ENCODE assay signal across 1 cellular context in the genomic region with DNA sequence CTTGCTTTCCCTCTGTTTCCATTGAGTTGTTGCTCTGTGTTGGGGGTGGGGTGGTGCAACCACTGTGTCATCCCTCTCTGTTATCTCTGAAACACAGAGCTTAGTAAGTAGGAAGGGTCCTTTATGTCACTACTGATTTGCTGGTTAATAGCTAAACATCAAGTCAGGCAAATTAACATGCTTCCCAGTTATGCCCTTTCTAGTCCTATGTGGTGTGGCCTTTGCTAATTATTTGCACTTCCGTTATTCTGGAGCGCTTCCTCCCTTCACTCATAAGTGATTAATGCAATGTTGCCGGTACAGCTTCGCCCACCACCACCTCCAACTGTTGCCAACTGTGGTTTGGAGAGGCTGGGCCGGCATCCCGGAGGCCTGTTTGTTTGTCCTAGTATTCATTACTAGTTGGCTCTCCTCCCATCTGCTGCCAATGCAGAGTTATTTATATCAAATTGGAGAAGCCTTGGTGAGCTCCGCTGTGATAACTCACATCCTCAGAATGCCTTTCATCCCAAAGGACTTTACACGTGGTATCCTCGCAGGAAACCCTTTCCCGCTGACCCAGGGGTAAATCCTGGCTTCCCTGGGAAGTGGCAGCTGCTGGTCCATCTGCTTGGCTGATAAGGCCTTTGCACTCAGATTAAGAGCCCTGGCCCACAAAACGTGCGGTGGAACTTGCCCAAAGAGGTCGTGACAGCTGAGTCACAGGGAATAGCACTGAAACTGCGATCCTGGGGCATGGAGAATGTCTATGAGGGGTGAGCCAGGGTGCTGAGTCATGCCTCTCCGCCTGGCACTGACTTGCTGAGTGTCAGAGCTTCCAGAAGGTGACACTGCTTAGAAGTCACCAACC.
A peak's percentile ranks its signal among the peaks of the same experiment; 100 is the strongest.
TF ChIP-seq lines count a peak whose summit lies in the region.

No MANE protein-coding gene starts in this region.

TF ChIP-seq in A549, 52 proteins besides CTCF, POLR2A, EP300 and RAD21 (continued from another document):
- TF ChIP-seq HOXB5 (CRISPR knock-in tag; IDR thresholded peaks at IDR 0.05), result peak; percentile 12; the same call in 1 of the 2 replicates
- TF ChIP-seq FOSL2 (IDR thresholded peaks at IDR 0.05), result 0 out of 2 replicates have a peak, but pooled peaks have one; percentile 43
- TF ChIP-seq FOSL2 (CRISPR knock-in tag; IDR thresholded peaks at IDR 0.05), result peak; percentile 84
- no peak for TF ChIP-seq CEBPB (IDR thresholded peaks at IDR 0.05)
- TF ChIP-seq SMC3 (IDR thresholded peaks at IDR 0.05), result no peak
- no peak for TF ChIP-seq FOXS1 (CRISPR knock-in tag; IDR thresholded peaks at IDR 0.05)
- no peak for TF ChIP-seq HOXB13 (CRISPR knock-in tag; IDR thresholded peaks at IDR 0.05; ENCODE audit: low read depth)
- no peak for TF ChIP-seq CHD4 (IDR thresholded peaks at IDR 0.05; ENCODE audit: borderline replicate concordance)
- no peak for TF ChIP-seq ZFP36 (IDR thresholded peaks at IDR 0.05; ENCODE audit: borderline replicate concordance, partially characterized antibody)
- no peak for TF ChIP-seq CHD2 (IDR thresholded peaks at IDR 0.05; ENCODE audit: low read length, partially characterized antibody)
- TF ChIP-seq KDM1A (IDR thresholded peaks at IDR 0.05; ENCODE audit: low read depth), result no peak
- no peak for TF ChIP-seq RFX5 (IDR thresholded peaks at IDR 0.05)
- TF ChIP-seq, protein P1, sequence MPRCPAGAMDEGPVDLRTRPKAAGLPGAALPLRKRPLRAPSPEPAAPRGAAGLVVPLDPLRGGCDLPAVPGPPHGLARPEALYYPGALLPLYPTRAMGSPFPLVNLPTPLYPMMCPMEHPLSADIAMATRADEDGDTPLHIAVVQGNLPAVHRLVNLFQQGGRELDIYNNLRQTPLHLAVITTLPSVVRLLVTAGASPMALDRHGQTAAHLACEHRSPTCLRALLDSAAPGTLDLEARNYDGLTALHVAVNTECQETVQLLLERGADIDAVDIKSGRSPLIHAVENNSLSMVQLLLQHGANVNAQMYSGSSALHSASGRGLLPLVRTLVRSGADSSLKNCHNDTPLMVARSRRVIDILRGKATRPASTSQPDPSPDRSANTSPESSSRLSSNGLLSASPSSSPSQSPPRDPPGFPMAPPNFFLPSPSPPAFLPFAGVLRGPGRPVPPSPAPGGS (IDR thresholded peaks at IDR 0.05), result no peak
- TF ChIP-seq HEYL (CRISPR knock-in tag; IDR thresholded peaks at IDR 0.05), result no peak
- TF ChIP-seq HDAC2 (IDR thresholded peaks at IDR 0.05), result no peak
- TF ChIP-seq MAFK (IDR thresholded peaks at IDR 0.05; ENCODE audit: partially characterized antibody), result peak; percentile 98
- TF ChIP-seq TP53 (CRISPR knock-in tag; IDR thresholded peaks at IDR 0.05), result no peak
- TF ChIP-seq POLR2AphosphoS2 (conservative IDR thresholded peaks at IDR 0.05; ENCODE audit: low read length), result no peak
- TF ChIP-seq, protein P2, sequence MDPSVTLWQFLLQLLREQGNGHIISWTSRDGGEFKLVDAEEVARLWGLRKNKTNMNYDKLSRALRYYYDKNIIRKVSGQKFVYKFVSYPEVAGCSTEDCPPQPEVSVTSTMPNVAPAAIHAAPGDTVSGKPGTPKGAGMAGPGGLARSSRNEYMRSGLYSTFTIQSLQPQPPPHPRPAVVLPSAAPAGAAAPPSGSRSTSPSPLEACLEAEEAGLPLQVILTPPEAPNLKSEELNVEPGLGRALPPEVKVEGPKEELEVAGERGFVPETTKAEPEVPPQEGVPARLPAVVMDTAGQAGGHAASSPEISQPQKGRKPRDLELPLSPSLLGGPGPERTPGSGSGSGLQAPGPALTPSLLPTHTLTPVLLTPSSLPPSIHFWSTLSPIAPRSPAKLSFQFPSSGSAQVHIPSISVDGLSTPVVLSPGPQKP (IDR thresholded peaks at IDR 0.05; ENCODE audit: low read depth, low read length), result no peak
- TF ChIP-seq NR3C1 (IDR thresholded peaks at IDR 0.05), result no peak
- peak; percentile 45; the same call in 1 of the 2 replicates for TF ChIP-seq MYC (IDR thresholded peaks at IDR 0.05; ENCODE audit: borderline replicate concordance, low read length)
- 0 out of 2 replicates have a peak, but pooled peaks have one; percentile 34 for TF ChIP-seq RARB (CRISPR knock-in tag; IDR thresholded peaks at IDR 0.05)
- TF ChIP-seq NFE2L2 (conservative IDR thresholded peaks at IDR 0.05; ENCODE audit: low read length), result peak; percentile 82
- TF ChIP-seq, protein P3, sequence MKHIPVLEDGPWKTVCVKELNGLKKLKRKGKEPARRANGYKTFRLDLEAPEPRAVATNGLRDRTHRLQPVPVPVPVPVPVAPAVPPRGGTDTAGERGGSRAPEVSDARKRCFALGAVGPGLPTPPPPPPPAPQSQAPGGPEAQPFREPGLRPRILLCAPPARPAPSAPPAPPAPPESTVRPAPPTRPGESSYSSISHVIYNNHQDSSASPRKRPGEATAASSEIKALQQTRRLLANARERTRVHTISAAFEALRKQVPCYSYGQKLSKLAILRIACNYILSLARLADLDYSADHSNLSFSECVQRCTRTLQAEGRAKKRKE (CRISPR knock-in tag; IDR thresholded peaks at IDR 0.05; ENCODE audit: low read depth), result peak; percentile 77; the same call in 1 of the 2 replicates
- TF ChIP-seq, protein P4, sequence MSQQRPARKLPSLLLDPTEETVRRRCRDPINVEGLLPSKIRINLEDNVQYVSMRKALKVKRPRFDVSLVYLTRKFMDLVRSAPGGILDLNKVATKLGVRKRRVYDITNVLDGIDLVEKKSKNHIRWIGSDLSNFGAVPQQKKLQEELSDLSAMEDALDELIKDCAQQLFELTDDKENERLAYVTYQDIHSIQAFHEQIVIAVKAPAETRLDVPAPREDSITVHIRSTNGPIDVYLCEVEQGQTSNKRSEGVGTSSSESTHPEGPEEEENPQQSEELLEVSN (IDR thresholded peaks at IDR 0.05; ENCODE audit: borderline replicate concordance, low read depth), result peak; percentile 83
